ENCODE assay signal across 20 cellular contexts in the genomic region with DNA sequence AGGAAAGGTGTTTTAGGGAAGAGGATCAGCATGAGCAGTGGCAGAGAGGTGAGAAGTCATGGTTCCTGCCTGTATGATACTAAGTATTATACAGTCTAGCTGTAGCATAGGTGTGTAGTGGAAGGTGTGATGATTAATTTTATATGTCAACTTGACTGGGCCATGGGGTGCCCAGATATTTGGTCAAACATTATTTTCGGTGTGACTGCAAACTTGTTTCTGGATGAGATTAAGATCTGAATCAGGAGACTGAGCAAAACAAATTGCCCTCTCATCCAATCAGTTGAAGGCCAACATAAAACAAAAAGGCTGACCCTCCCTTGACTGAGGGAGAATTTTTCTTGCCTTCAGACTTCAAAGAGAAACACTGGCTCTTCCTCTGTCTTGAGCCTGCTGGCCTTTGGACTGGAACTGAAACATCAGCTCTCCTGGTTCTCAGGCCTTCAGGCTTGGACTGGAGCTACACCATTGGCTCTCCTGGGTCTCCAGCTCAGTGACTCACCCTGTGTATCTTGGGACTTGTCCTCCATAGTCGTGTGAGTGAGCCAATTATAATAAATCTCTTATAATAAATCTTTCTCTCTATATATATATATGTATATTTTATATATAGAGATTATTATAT. TPM values are rescaled to one million over a fixed set of nuclear protein-coding genes. Genes with fewer than 3 reads are reported as not detected.
DNase-seq lines count a peak whose midpoint lies in the region; ATAC-seq and FAIRE-seq lines count a peak whose summit lies in the region.
"Had no signal": no experiment of that assay in that cellular context is flagged by ENCODE, and none has a peak within 500 bp of the region (broad histone marks: within the 10 kb centered on the region; RNA-seq: fewer than 3 reads in every experiment).

No MANE protein-coding gene starts in this region.

- H3K4me3 Mint-ChIP-seq in T-helper 2 cell treated with Interferon-gamma antibody and Interleukin-4, amounts not matched to agents 5 μg/mL and 100 μg/mL, for 36 hours: no peak overlapping the region
- no peak overlapping the region for H3K4me3 Mint-ChIP-seq in stimulated activated effector memory CD8-positive, alpha-beta T cell treated with anti-CD3 and anti-CD28 coated beads, Interleukin-12 subunit alpha, Interleukin-12 subunit beta, amount 100 ng/mL, for 72 hours
- H3K4me3 Mint-ChIP-seq: activated naive CD8-positive, alpha-beta T cell treated with anti-CD3 and anti-CD28 coated beads, Interleukin-2, amount 10 ng/mL, durations not matched to agents 7 days and 5 days had no signal

- no peak for FAIRE-seq in RCC 7860 (lab: Jason Lieb, UNC)
- FAIRE-seq: kidney had no signal

- peak overlapping the region; percentile 13 for H3K27ac Mint-ChIP-seq in T-helper 2 cell treated with Interferon-gamma antibody and Interleukin-4, amounts not matched to agents 5 μg/mL and 100 μg/mL, for 36 hours
- H3K27ac Mint-ChIP-seq in stimulated activated effector memory CD8-positive, alpha-beta T cell treated with anti-CD3 and anti-CD28 coated beads, Interleukin-12 subunit alpha, Interleukin-12 subunit beta, amount 100 ng/mL, for 72 hours: peak overlapping the region; percentile 18
- H3K27ac Mint-ChIP-seq: activated naive CD8-positive, alpha-beta T cell treated with anti-CD3 and anti-CD28 coated beads, Interleukin-2, amount 10 ng/mL, durations not matched to agents 7 days and 5 days had no signal

- peak overlapping the region; percentile 70 for H3K27ac ChIP-seq in epithelial cell of prostate
- H3K27ac ChIP-seq: Peyer's patch had no signal

- ATAC-seq in stimulated activated effector memory CD8-positive, alpha-beta T cell treated with anti-CD3 and anti-CD28 coated beads, Interleukin-12 subunit alpha, Interleukin-12 subunit beta, amount 100 ng/mL, for 72 hours: no peak
- no peak for ATAC-seq in HG02938 (IDR thresholded peaks at IDR 0.05; ENCODE audit: unreplicated experiment)

- no peak for DNase-seq in T-helper 2 cell treated with Interferon-gamma antibody and Interleukin-4, amounts not matched to agents 5 μg/mL and 100 μg/mL, for 36 hours (ENCODE audit: low spot score)
- no peak for DNase-seq in T-helper 2 cell
- peak; percentile 23 for DNase-seq in RPMI7951 (ENCODE audit: low read depth)
- DNase-seq in epithelial cell of prostate (ENCODE audit: low read depth, low spot score): no peak
- no peak for DNase-seq in stimulated activated effector memory CD8-positive, alpha-beta T cell treated with anti-CD3 and anti-CD28 coated beads, Interleukin-12 subunit alpha, Interleukin-12 subunit beta, amount 100 ng/mL, for 72 hours (ENCODE audit: low spot score in 2 of 2)
- no peak for DNase-seq in RCC 7860 (ENCODE audit: low spot score)
- no peak for DNase-seq in NCI-H82 (lab: John Stamatoyannopoulos, UW)
- DNase-seq: 8988T; activated naive CD8-positive, alpha-beta T cell treated with anti-CD3 and anti-CD28 coated beads, Interleukin-2, amount 10 ng/mL, durations not matched to agents 7 days and 5 days; cerebellar nuclear complex; GDM1; kidney; NCI-H2081; NCI-H526; occipital lobe; stomach; SW 1271 had no signal

- no peaks in the 10 kb centered on the region for H3K27me3 Mint-ChIP-seq in T-helper 2 cell treated with Interferon-gamma antibody and Interleukin-4, amounts not matched to agents 5 μg/mL and 100 μg/mL, for 36 hours (ENCODE audit: low read depth)
- H3K27me3 Mint-ChIP-seq: activated naive CD8-positive, alpha-beta T cell treated with anti-CD3 and anti-CD28 coated beads, Interleukin-2, amount 10 ng/mL, durations not matched to agents 7 days and 5 days had no signal

- H3K36me3 Mint-ChIP-seq in T-helper 2 cell treated with Interferon-gamma antibody and Interleukin-4, amounts not matched to agents 5 μg/mL and 100 μg/mL, for 36 hours (ENCODE audit: low read depth): peaks cover 5% of the 10 kb centered on the region
- no peaks in the 10 kb centered on the region for H3K36me3 Mint-ChIP-seq in stimulated activated effector memory CD8-positive, alpha-beta T cell treated with anti-CD3 and anti-CD28 coated beads, Interleukin-12 subunit alpha, Interleukin-12 subunit beta, amount 100 ng/mL, for 72 hours

- H3K9me3 Mint-ChIP-seq in T-helper 2 cell treated with Interferon-gamma antibody and Interleukin-4, amounts not matched to agents 5 μg/mL and 100 μg/mL, for 36 hours: peaks cover 6% of the 10 kb centered on the region
- H3K9me3 Mint-ChIP-seq in stimulated activated effector memory CD8-positive, alpha-beta T cell treated with anti-CD3 and anti-CD28 coated beads, Interleukin-12 subunit alpha, Interleukin-12 subunit beta, amount 100 ng/mL, for 72 hours: peaks cover 4% of the 10 kb centered on the region

- H3K4me1 Mint-ChIP-seq in T-helper 2 cell treated with Interferon-gamma antibody and Interleukin-4, amounts not matched to agents 5 μg/mL and 100 μg/mL, for 36 hours (ENCODE audit: low read depth): peaks cover 47% of the 10 kb centered on the region
- peaks cover 56% of the 10 kb centered on the region for H3K4me1 Mint-ChIP-seq in stimulated activated effector memory CD8-positive, alpha-beta T cell treated with anti-CD3 and anti-CD28 coated beads, Interleukin-12 subunit alpha, Interleukin-12 subunit beta, amount 100 ng/mL, for 72 hours

RNA-seq across cellular contexts. Expression of a gene that starts 6.8 kb away (rescaled TPM):
- 554 and 659 TPM in 2 replicates for total RNA-seq in RPMI7951 (2014; rRNA removed; shearing (Covaris generic))

RNA-seq across cellular contexts. Expression of a gene that starts 44.3 kb away (rescaled TPM):
- not detected in 2 replicates for total RNA-seq in RPMI7951 (2014; rRNA removed; shearing (Covaris generic))
- total RNA-seq: activated naive CD8-positive, alpha-beta T cell treated with anti-CD3 and anti-CD28 coated beads, Interleukin-2, amount 10 ng/mL, durations not matched to agents 7 days and 5 days; kidney; occipital lobe; Peyer's patch; skeletal muscle tissue had no signal
